9 cellular contexts compared by ENCODE assay signal in genomic region chr15:46331546-46331945, GRCh38.
"Had no signal": no experiment of that assay in that cellular context is flagged by ENCODE, and none has a peak within 500 bp of the region (broad histone marks: within the 10 kb centered on the region; RNA-seq: fewer than 3 reads in every experiment).

No MANE protein-coding gene starts in this region.

- H2AFZ ChIP-seq: GM23248 had no signal

- H3K9ac ChIP-seq: GM23248, KMS-11 had no signal

- H3K4me3 ChIP-seq: GM23248 had no signal

- FAIRE-seq: H54, HTR-8/SVneo had no signal

- H3K4me2 ChIP-seq: KMS-11 had no signal

- DNase-seq: GM23248, GOT3, H9, HCEC 1CT, Karpas-422, KBM-7 had no signal

- H3K27ac ChIP-seq: GM23248, KMS-11 had no signal
